Comparison of ENCODE assay signal across 9 cellular contexts in genomic region chr15:58762285-58762684, GRCh38.
"Had no signal": no experiment of that assay in that cellular context is flagged by ENCODE, and none has a peak within 500 bp of the region (broad histone marks: within the 10 kb centered on the region; RNA-seq: fewer than 3 reads in every experiment).

No MANE protein-coding gene starts in this region.

- ATAC-seq: HCT116, HepG2 had no signal

- H3K36me3 ChIP-seq: HAP-1 had no signal

- H3K4me3 ChIP-seq: GM23248, HAP-1 had no signal

- DNase-seq: GM23248, GOT3, H7, HFFc6 had no signal

- H3K4me1 ChIP-seq: HAP-1 had no signal

- H3K27me3 Mint-ChIP-seq: IgD-negative memory B cell had no signal

- H3K27ac ChIP-seq: GM23248, HL-60 had no signal

- H2AFZ ChIP-seq: GM23248 had no signal

- H3K9ac ChIP-seq: GM23248 had no signal

- H3K4me1 Mint-ChIP-seq: IgD-negative memory B cell had no signal

- H3K4me3 Mint-ChIP-seq: HFFc6 had no signal

- H3K27ac Mint-ChIP-seq: HFFc6, IgD-negative memory B cell had no signal

- FAIRE-seq: HepG2 had no signal
